Comparison of ENCODE assay signal across 12 cellular contexts in the genomic region with DNA sequence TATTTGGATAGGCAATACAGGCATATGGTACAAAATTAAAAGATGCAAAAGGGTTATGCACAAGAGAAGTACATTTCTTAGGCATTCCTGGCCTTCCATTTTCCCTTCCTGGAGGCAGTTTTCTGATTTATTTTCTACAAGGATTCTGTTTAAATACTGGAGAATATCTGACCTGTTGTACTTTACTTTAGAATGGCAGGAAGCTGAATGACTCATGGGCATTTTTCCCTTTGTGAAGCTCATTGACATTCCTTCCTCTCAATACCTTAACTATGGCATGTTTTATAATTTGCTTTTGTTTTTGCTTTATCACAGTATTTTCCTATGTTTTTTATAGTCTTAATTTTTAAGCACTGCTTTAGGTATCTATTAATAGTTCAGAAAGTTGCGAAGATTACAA.
DNase-seq lines count a peak whose midpoint lies in the region; ATAC-seq, FAIRE-seq and TF ChIP-seq lines count a peak whose summit lies in the region.
"Had no signal": no experiment of that assay in that cellular context is flagged by ENCODE, and none has a peak within 500 bp of the region (broad histone marks: within the 10 kb centered on the region; RNA-seq: fewer than 3 reads in every experiment).

No MANE protein-coding gene starts in this region.

- H3K27me3 Mint-ChIP-seq in CD14-positive monocyte (ENCODE audit: low read depth in 3 of 3), result no peaks in the 10 kb centered on the region

- peak overlapping the region; percentile 62 for H3K27ac ChIP-seq in SK-N-MC
- no peak overlapping the region for H3K27ac ChIP-seq in foreskin keratinocyte
- H3K27ac ChIP-seq: parathyroid adenoma, thyroid gland had no signal

- no peak for TF ChIP-seq CTCF in foreskin keratinocyte (conservative IDR thresholded peaks at IDR 0.05)
- no peak for TF ChIP-seq CTCF in CD14-positive monocyte (IDR thresholded peaks at IDR 0.05)

- no peak overlapping the region for H3K4me3 ChIP-seq in SK-N-MC
- H3K4me3 ChIP-seq: thyroid gland had no signal

- no peaks in the 10 kb centered on the region for H3K9me3 ChIP-seq in SK-N-MC (ENCODE audit: low read depth, low read length)
- H3K9me3 ChIP-seq: thyroid gland had no signal

- peaks cover 13% of the 10 kb centered on the region for H3K4me1 ChIP-seq in foreskin keratinocyte
- H3K4me1 ChIP-seq: parathyroid adenoma had no signal

- peak; percentile 92 for FAIRE-seq in H54 (lab: Jason Lieb, UNC)

- H3K27me3 ChIP-seq in foreskin keratinocyte, result no peaks in the 10 kb centered on the region
- H3K27me3 ChIP-seq: thyroid gland had no signal

- intact Hi-C loops in CD14-positive monocyte (cut with micrococcal nuclease), result no loop called here

- peaks cover 10% of the 10 kb centered on the region; the same call in 1 of the 2 replicates for H3K36me3 ChIP-seq in SK-N-MC (ENCODE audit: insufficient read depth, low read length)
- H3K36me3 ChIP-seq: thyroid gland had no signal

- H3K9ac ChIP-seq in SK-N-MC (ENCODE audit: insufficient read length), result no peak overlapping the region
- H3K9ac ChIP-seq: parathyroid adenoma had no signal

- H3K4me3 Mint-ChIP-seq in CD14-positive monocyte, result no peak overlapping the region

- peaks cover 51% of the 10 kb centered on the region for H3K4me1 Mint-ChIP-seq in CD14-positive monocyte

- ATAC-seq in foreskin keratinocyte, result peak; percentile 56
- no peak for ATAC-seq in HG03342 (IDR thresholded peaks at IDR 0.05; ENCODE audit: unreplicated experiment)
- no peak for ATAC-seq in HG03442 (IDR thresholded peaks at IDR 0.05; ENCODE audit: unreplicated experiment)

- peaks cover 5 to 13% of the 10 kb centered on the region in 2 donors for H3K36me3 Mint-ChIP-seq in CD14-positive monocyte

- peak overlapping the region in 1 of 7 donors; percentile 7 for H3K27ac Mint-ChIP-seq in CD14-positive monocyte

- H3K9me3 Mint-ChIP-seq in CD14-positive monocyte, result peaks cover 0 to 3% (median 2%) of the 10 kb centered on the region in 7 donors

- no peak for TF ChIP-seq POLR2A in H54 (IDR thresholded peaks at IDR 0.05; ENCODE audit: low read depth, low read length)

- DNase-seq in H54 (ENCODE audit: insufficient read length, low spot score) (peak; percentile 27), SK-N-MC (ENCODE audit: low read depth, low spot score) (no peak), foreskin keratinocyte (peak; percentile 28 to 64), renal cortical epithelial cell (ENCODE audit: low read depth) (peak; percentile 93), NCI-H526 treated with DMSO at 0.1 percent for 48 hours (lab: John Stamatoyannopoulos, UW) (no peak), CD14-positive monocyte (ENCODE audit: low spot score) (no peak)
- DNase-seq: NCI-H2081, OCI-M1, thyroid gland had no signal

Comparison
In these comparisons a context has a peak if more than half of its experiments do, and no peak if none do; other contexts are left out.
1. DNase-seq: peak in H54 (single experiment), foreskin keratinocyte (2 of 2) and renal cortical epithelial cell (single experiment); none in SK-N-MC (single experiment), NCI-H526 treated with DMSO at 0.1 percent for 48 hours (single experiment) and CD14-positive monocyte (single experiment).